8 cellular contexts compared by ENCODE assay signal in the genomic region with DNA sequence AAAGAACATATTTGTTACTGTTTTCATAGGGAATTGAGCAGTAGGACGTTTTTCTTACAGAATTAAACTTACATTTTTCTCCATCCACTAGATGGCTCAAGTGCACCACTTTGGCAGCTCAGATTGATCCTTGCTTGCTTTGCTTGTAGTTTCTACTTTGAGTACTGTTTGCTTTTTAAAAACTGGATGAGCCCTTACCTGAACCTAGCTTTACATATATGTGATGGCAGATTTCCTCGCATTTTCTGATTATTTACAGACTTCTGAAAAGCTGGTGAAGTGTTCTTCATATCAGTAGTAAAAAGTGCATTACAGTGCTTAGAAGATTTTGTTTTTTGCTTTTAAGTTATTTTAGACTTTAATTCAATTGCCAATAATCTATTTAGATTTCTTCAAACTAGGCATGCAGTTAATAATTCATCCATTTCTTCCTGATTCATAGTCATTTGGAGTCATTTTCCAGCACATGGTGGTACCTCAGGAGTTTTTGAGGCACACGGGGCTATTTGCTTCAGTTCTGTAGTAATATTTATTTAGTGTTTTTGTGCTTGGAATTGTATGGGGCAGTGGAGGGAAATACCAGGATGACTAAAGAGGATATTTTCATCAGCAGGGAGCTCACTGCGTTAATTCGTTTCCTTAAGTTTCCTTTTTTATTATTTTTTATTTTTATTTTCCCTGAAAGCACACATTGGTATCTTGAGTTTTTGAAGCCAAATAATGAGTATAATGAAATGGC. TPM values are rescaled to one million over a fixed set of nuclear protein-coding genes. Genes with fewer than 3 reads are reported as not detected.
DNase-seq lines count a peak whose midpoint lies in the region; ATAC-seq, FAIRE-seq and TF ChIP-seq lines count a peak whose summit lies in the region.

No MANE protein-coding gene starts in this region.

- intact Hi-C loops in endothelial cell of umbilical vein (cut with micrococcal nuclease) (loop anchor here (1.0 to 10.0 kb wide), 10 partner anchors 37 to 1171 kb away; a partner anchor contains a TSS), aorta (cut with DNase I) (loop anchor here (1.0 to 10.0 kb wide), 8 partner anchors 141 to 801 kb away; a partner anchor contains a TSS)

- H3K27me3 ChIP-seq in endothelial cell of umbilical vein (ENCODE audit: control insufficient read depth in 2 of 2, insufficient read depth in 2 of 2, low read length in 2 of 2) (no peaks in the 10 kb centered on the region), aorta (ENCODE audit: control insufficient read depth in 1 of 2, insufficient read depth in 2 of 2, low read length in 1 of 2) (no peaks in the 10 kb centered on the region)

- peak overlapping the region; percentile 71 for H3K9ac ChIP-seq in endothelial cell of umbilical vein (replicated peaks; ENCODE audit: extremely low read depth, insufficient read depth, low read length)

- CTCF ChIA-PET in endothelial cell of umbilical vein (lab: Charles Lee): interaction anchor here (0.6 to 7.1 kb wide), 52 partner anchors 8 to 801 kb away, joined by 3 to 327 read pairs (median 6); a partner anchor contains a TSS

- H3K27ac ChIP-seq in 22Rv1 (no peak overlapping the region), endothelial cell of umbilical vein (ENCODE audit: insufficient read depth, low read depth, low read length) (peak overlapping the region; percentile 77), aorta (ENCODE audit: low read depth in 1 of 2, low read length in 2 of 2) (no peak overlapping the region)

- H3K36me3 ChIP-seq in endothelial cell of umbilical vein (ENCODE audit: control insufficient read depth in 2 of 2, extremely low read depth in 1 of 2, insufficient read depth in 2 of 2, low read length in 2 of 2) (no peaks in the 10 kb centered on the region), aorta (ENCODE audit: control insufficient read depth in 1 of 2, insufficient read depth in 2 of 2, low read length in 1 of 2) (no peaks in the 10 kb centered on the region)

- TF ChIP-seq CTCF in 22Rv1 (IDR thresholded peaks at IDR 0.05): peak; percentile 87
- TF ChIP-seq CTCF in endothelial cell of umbilical vein (IDR thresholded peaks at IDR 0.05; ENCODE audit: extremely low read depth in 1 of 2, insufficient read depth in 1 of 2, low read depth in 1 of 2, low read length in 2 of 2): peak; percentile 45 to 47

- no peaks in the 10 kb centered on the region for H3K9me1 ChIP-seq in endothelial cell of umbilical vein (replicated peaks; ENCODE audit: control insufficient read depth, extremely low read depth, insufficient read depth, low read length)

- H3K4me1 ChIP-seq in endothelial cell of umbilical vein (ENCODE audit: control insufficient read depth, extremely low read depth, insufficient read depth, low read length) (peaks cover 41% of the 10 kb centered on the region), aorta (ENCODE audit: control insufficient read depth in 1 of 2, insufficient read depth in 2 of 2, low read length in 2 of 2) (peaks cover 0 to 1% of the 10 kb centered on the region in 2 donors)

- no peak for TF ChIP-seq POLR2A in endothelial cell of umbilical vein (IDR thresholded peaks at IDR 0.05; ENCODE audit: low read depth, low read length)

- peak; percentile 82 for DNase-seq in G401 (ENCODE audit: low spot score)
- DNase-seq in MV-4-11 (lab: John Stamatoyannopoulos, UW): peak; percentile 43
- DNase-seq in SW480 (ENCODE audit: low spot score): peak; percentile 52
- peak; percentile 90 for DNase-seq in endothelial cell of umbilical vein (ENCODE audit: low read depth, low spot score)
- DNase-seq in midbrain (lab: John Stamatoyannopoulos, UW): peak; percentile 74
- DNase-seq in aorta: no peak

- H3K9me3 ChIP-seq in endothelial cell of umbilical vein (replicated peaks; ENCODE audit: control insufficient read depth, insufficient read depth, low read length) (no peaks in the 10 kb centered on the region), aorta (ENCODE audit: control insufficient read depth, low read length) (no peaks in the 10 kb centered on the region)

- POLR2A ChIA-PET in endothelial cell of umbilical vein (lab: Charles Lee): interaction anchor here (1.4 kb wide), 1 partner anchor 81 kb away, joined by 4 read pairs; no protein-coding TSS in a partner anchor

- ATAC-seq in aorta (ENCODE audit: low FRiP score): no peak
- no peak for ATAC-seq in GM21367 (IDR thresholded peaks at IDR 0.05; ENCODE audit: unreplicated experiment)

- no peak overlapping the region for H2AFZ ChIP-seq in endothelial cell of umbilical vein (ENCODE audit: low read depth, low read length)

- no peaks in the 10 kb centered on the region for H4K20me1 ChIP-seq in endothelial cell of umbilical vein (replicated peaks; ENCODE audit: control insufficient read depth, extremely low read depth, insufficient read depth, low read length)

- peak overlapping the region; percentile 95 for H3K4me2 ChIP-seq in endothelial cell of umbilical vein (ENCODE audit: insufficient read depth, low read length)

- H3K4me3 ChIP-seq in endothelial cell of umbilical vein (replicated peaks in 1 of 3; ENCODE audit: insufficient read depth in 1 of 3, low read depth in 1 of 3, low read length in 3 of 3) (peak overlapping the region in 1 of 3 experiments; percentile 46), aorta (ENCODE audit: low read length in 2 of 2) (no peak overlapping the region)

- peak; percentile 71 for FAIRE-seq in endothelial cell of umbilical vein (lab: Jason Lieb, UNC)

- WGBS in aorta, 2 donors: 9% methylated on average over 5 of the region's 5 CpGs

- BruUV-seq in endothelial cell of umbilical vein (replicated peaks; lab: Mats Ljungman, UMichigan): no TSS peak

- H3K79me2 ChIP-seq in endothelial cell of umbilical vein (ENCODE audit: control insufficient read depth, insufficient read depth, low read length): peaks cover 39% of the 10 kb centered on the region

- in situ Hi-C loops in G401 (cut with HindIII; ENCODE audit: low sequenced_read_pairs): no loop called here

- dilution Hi-C loops in endothelial cell of umbilical vein (cut with MboI; ENCODE audit: extremely low pct_ligation_motif_present, low sequenced_read_pairs): no loop called here

TF ChIP-seq in endothelial cell of umbilical vein, 7 proteins besides CTCF, POLR2A, EP300 and RAD21:
- peak; percentile 28 for TF ChIP-seq FOS (IDR thresholded peaks at IDR 0.05; ENCODE audit: borderline replicate concordance, insufficient read depth, low read length)
- peak; percentile 17 for TF ChIP-seq JUN (IDR thresholded peaks at IDR 0.05; ENCODE audit: borderline replicate concordance, insufficient read depth, insufficient read length, low read depth)
- no peak for TF ChIP-seq MYC (IDR thresholded peaks at IDR 0.05; ENCODE audit: low read depth, low read length)
- TF ChIP-seq POLR2AphosphoS5 (IDR thresholded peaks at IDR 0.05; ENCODE audit: insufficient read depth, low read depth, low read length): no peak
- TF ChIP-seq, protein P1, sequence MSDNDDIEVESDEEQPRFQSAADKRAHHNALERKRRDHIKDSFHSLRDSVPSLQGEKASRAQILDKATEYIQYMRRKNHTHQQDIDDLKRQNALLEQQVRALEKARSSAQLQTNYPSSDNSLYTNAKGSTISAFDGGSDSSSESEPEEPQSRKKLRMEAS (IDR thresholded peaks at IDR 0.05; ENCODE audit: insufficient read depth, insufficient read length): no peak
- no peak for TF ChIP-seq GATA2 (IDR thresholded peaks at IDR 0.05; ENCODE audit: insufficient read depth, insufficient read length, low read depth, low read length)
- TF ChIP-seq EZH2 (IDR thresholded peaks at IDR 0.05; ENCODE audit: borderline replicate concordance, low read depth, low read length, severe bottlenecking): no peak

RNA-seq across cellular contexts. Expression of a gene that starts 57.3 kb away (rescaled TPM):
- total RNA-seq in G401 (2014; rRNA removed; shearing (Covaris generic)): 63.8 and 64.1 TPM in 2 replicates
- total RNA-seq in endothelial cell of umbilical vein (50.1 and 56.2 TPM in 2 replicates), aorta (10 to 100 TPM; 33.3 to 38.9 TPM)
- polyA plus RNA-seq in endothelial cell of umbilical vein (19.2 and 25.3 TPM in 2 replicates), aorta (10 to 100 TPM in 1 of 2 donors, 1 to 10 TPM in 1; 7.8 to 20.0 TPM)
- polyA plus RNA-seq in endothelial cell of umbilical vein (2011; cell fraction: cytosol; rRNA removed): 36.8 and 38.6 TPM in 2 replicates
- polyA plus RNA-seq in endothelial cell of umbilical vein (2011; cell fraction: nucleus; rRNA removed): 77.7 and 111 TPM in 2 replicates
- polyA plus RNA-seq in endothelial cell of umbilical vein (2012): 56.8 and 68.8 TPM in 2 replicates
- 36.2 and 45.5 TPM in 2 replicates for polyA minus RNA-seq in endothelial cell of umbilical vein
- polyA minus RNA-seq in endothelial cell of umbilical vein (2011; cell fraction: cytosol; rRNA and poly(A)+ RNA removed): 18.6 TPM
- 123 and 160 TPM in 2 replicates for polyA minus RNA-seq in endothelial cell of umbilical vein (2011; cell fraction: nucleus; rRNA and poly(A)+ RNA removed)

Comparison
In these comparisons a context has a peak if more than half of its experiments do, and no peak if none do; other contexts are left out.
1. DNase-seq: peak in G401 (single experiment), MV-4-11 (single experiment), SW480 (single experiment), endothelial cell of umbilical vein (single experiment) and midbrain (single experiment); none in aorta (0 of 2).